Comparison of ENCODE assay signal across 8 cellular contexts in the genomic region with DNA sequence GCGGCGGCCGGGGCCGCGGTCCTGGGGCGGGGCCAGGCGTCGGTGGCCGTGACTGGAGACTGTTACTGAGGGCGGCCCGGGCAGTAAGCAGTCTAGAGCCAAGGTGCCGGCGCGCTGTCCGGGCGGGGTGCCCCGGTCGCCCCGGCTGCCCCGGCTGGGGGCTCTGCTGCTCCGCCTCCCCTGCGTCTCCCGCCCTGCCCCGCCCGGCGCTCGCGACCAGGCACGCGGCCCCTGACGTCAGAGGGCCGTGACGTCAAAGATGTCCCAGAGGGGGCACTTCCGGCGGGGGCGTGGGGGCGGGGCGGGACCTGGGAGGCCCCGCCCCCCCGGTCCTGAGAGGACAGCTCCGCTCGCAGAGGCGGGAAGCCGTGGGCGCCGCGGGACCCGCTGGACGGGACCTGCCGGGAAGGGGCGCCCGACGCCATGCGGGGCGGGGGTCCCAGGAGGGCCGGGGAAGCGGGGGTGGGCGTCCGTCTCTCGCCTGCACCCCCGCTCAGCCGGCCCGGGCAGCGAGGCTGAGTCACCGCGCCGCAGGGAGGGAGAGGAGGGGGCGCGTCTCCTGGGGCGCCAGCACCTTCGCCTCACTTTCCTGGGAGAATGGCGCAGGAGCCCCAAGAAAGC. TPM values are rescaled to one million over a fixed set of nuclear protein-coding genes. Genes with fewer than 3 reads are reported as not detected.
A peak's percentile ranks its signal among the peaks of the same experiment; 100 is the strongest.
DNase-seq lines count a peak whose midpoint lies in the region; ATAC-seq and TF ChIP-seq lines count a peak whose summit lies in the region.

No MANE protein-coding gene starts in this region.

- H3K9me3 ChIP-seq in iPS DF 6.9 (ENCODE audit: control insufficient read depth, insufficient read depth, low read length) (no peaks in the 10 kb centered on the region), skeletal muscle satellite cell (replicated peaks; ENCODE audit: low read length) (no peaks in the 10 kb centered on the region)

- TF ChIP-seq CTCF in astrocyte of the cerebellum (IDR thresholded peaks at IDR 0.05; ENCODE audit: low read depth, low read length, missing control alignments): no peak

- peaks cover 47% of the 10 kb centered on the region for H3K27me3 ChIP-seq in iPS DF 6.9 (ENCODE audit: control insufficient read depth, insufficient read depth, low read length)
- H3K27me3 ChIP-seq in skeletal muscle satellite cell (ENCODE audit: control insufficient read depth, insufficient read depth, low read length): peaks cover 3% of the 10 kb centered on the region

- H3K4me1 ChIP-seq in iPS DF 6.9 (ENCODE audit: control insufficient read depth, insufficient read depth, low read length): peaks cover 4% of the 10 kb centered on the region
- peaks cover 13% of the 10 kb centered on the region for H3K4me1 ChIP-seq in skeletal muscle satellite cell (ENCODE audit: control insufficient read depth, insufficient read depth, low read length)

- H3K36me3 ChIP-seq in iPS DF 6.9 (ENCODE audit: control insufficient read depth, insufficient read depth, low read length) (no peaks in the 10 kb centered on the region; the same call in 1 of the 2 replicates), skeletal muscle satellite cell (ENCODE audit: insufficient read depth, low read length) (no peaks in the 10 kb centered on the region)

- H3K27ac ChIP-seq in iPS DF 6.9 (ENCODE audit: low read length): no peak overlapping the region

- peak; percentile 13 for ATAC-seq in SK-N-SH treated with all-trans-retinoic acid at 6 μM for 48 hours

- peak overlapping the region; percentile 76 for H3K9ac ChIP-seq in skeletal muscle satellite cell (ENCODE audit: low read depth, low read length)

- DNase-seq in NCI-H82 (lab: John Stamatoyannopoulos, UW): peak; percentile 86
- no peak for DNase-seq in NCI-H82 treated with DMSO at 0.1 percent for 48 hours (lab: John Stamatoyannopoulos, UW; ENCODE audit: unreplicated experiment)
- peak; percentile 77 for DNase-seq in HK-2 (ENCODE audit: unreplicated experiment)
- DNase-seq in astrocyte of the cerebellum (ENCODE audit: low read depth): no peak
- DNase-seq in iPS DF 6.9 (ENCODE audit: low read depth, low spot score): no peak
- DNase-seq in DMS114 treated with DMSO at 0.1 percent for 48 hours (lab: John Stamatoyannopoulos, UW; ENCODE audit: unreplicated experiment): no peak

- WGBS in iPS DF 6.9 (ENCODE audit: insufficient coverage, insufficient read length): no CpG with 5 or more reads among the region's 72 CpGs

- in situ Hi-C loops in astrocyte of the cerebellum (cut with HindIII; ENCODE audit: low sequenced_read_pairs): no loop called here

- H3K4me3 ChIP-seq in astrocyte of the cerebellum (ENCODE audit: low read depth, low read length) (peak overlapping the region; percentile 38), iPS DF 6.9 (ENCODE audit: low read length) (peak overlapping the region; percentile 44), skeletal muscle satellite cell (ENCODE audit: low read length) (peak overlapping the region; percentile 96)

- H3K4me2 ChIP-seq in skeletal muscle satellite cell (ENCODE audit: low read length): peak overlapping the region; percentile 85

TF ChIP-seq in SK-N-SH treated with all-trans-retinoic acid at 6 μM for 48 hours, 23 proteins besides CTCF, POLR2A, EP300 and RAD21:
- TF ChIP-seq ISL1 (CRISPR knock-in tag; IDR thresholded peaks at IDR 0.05) (no peak), CSDC2 (CRISPR knock-in tag; IDR thresholded peaks at IDR 0.05) (no peak), ESRRG (CRISPR knock-in tag; IDR thresholded peaks at IDR 0.05) (no peak), OSR1 (CRISPR knock-in tag; IDR thresholded peaks at IDR 0.05) (no peak), SNAI2 (CRISPR knock-in tag; IDR thresholded peaks at IDR 0.05) (no peak), ZNF565 (CRISPR knock-in tag; conservative IDR thresholded peaks at IDR 0.05; ENCODE audit: low read depth) (no peak), RARB (CRISPR knock-in tag; IDR thresholded peaks at IDR 0.05) (no peak), TOX (CRISPR knock-in tag; IDR thresholded peaks at IDR 0.05; ENCODE audit: borderline replicate concordance) (no peak), ARNTL (CRISPR knock-in tag; IDR thresholded peaks at IDR 0.05; ENCODE audit: borderline replicate concordance, low read depth) (no peak), BACH2 (CRISPR knock-in tag; IDR thresholded peaks at IDR 0.05; ENCODE audit: borderline replicate concordance) (no peak), TCF4 (CRISPR knock-in tag; IDR thresholded peaks at IDR 0.05; ENCODE audit: borderline replicate concordance) (no peak), PPARA (CRISPR knock-in tag; IDR thresholded peaks at IDR 0.05; ENCODE audit: borderline replicate concordance) (no peak)
- TF ChIP-seq, protein P1, sequence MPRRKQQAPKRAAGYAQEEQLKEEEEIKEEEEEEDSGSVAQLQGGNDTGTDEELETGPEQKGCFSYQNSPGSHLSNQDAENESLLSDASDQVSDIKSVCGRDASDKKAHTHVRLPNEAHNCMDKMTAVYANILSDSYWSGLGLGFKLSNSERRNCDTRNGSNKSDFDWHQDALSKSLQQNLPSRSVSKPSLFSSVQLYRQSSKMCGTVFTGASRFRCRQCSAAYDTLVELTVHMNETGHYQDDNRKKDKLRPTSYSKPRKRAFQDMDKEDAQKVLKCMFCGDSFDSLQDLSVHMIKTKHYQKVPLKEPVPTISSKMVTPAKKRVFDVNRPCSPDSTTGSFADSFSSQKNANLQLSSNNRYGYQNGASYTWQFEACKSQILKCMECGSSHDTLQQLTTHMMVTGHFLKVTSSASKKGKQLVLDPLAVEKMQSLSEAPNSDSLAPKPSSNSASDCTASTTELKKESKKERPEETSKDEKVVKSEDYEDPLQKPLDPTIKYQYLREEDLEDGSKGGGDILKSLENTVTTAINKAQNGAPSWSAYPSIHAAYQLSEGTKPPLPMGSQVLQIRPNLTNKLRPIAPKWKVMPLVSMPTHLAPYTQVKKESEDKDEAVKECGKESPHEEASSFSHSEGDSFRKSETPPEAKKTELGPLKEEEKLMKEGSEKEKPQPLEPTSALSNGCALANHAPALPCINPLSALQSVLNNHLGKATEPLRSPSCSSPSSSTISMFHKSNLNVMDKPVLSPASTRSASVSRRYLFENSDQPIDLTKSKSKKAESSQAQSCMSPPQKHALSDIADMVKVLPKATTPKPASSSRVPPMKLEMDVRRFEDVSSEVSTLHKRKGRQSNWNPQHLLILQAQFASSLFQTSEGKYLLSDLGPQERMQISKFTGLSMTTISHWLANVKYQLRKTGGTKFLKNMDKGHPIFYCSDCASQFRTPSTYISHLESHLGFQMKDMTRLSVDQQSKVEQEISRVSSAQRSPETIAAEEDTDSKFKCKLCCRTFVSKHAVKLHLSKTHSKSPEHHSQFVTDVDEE (CRISPR knock-in tag; IDR thresholded peaks at IDR 0.05): no peak
- TF ChIP-seq, protein P2, sequence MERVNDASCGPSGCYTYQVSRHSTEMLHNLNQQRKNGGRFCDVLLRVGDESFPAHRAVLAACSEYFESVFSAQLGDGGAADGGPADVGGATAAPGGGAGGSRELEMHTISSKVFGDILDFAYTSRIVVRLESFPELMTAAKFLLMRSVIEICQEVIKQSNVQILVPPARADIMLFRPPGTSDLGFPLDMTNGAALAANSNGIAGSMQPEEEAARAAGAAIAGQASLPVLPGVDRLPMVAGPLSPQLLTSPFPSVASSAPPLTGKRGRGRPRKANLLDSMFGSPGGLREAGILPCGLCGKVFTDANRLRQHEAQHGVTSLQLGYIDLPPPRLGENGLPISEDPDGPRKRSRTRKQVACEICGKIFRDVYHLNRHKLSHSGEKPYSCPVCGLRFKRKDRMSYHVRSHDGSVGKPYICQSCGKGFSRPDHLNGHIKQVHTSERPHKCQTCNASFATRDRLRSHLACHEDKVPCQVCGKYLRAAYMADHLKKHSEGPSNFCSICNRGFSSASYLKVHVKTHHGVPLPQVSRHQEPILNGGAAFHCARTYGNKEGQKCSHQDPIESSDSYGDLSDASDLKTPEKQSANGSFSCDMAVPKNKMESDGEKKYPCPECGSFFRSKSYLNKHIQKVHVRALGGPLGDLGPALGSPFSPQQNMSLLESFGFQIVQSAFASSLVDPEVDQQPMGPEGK (CRISPR knock-in tag; IDR thresholded peaks at IDR 0.05; ENCODE audit: borderline replicate concordance): no peak
- TF ChIP-seq, protein P3, sequence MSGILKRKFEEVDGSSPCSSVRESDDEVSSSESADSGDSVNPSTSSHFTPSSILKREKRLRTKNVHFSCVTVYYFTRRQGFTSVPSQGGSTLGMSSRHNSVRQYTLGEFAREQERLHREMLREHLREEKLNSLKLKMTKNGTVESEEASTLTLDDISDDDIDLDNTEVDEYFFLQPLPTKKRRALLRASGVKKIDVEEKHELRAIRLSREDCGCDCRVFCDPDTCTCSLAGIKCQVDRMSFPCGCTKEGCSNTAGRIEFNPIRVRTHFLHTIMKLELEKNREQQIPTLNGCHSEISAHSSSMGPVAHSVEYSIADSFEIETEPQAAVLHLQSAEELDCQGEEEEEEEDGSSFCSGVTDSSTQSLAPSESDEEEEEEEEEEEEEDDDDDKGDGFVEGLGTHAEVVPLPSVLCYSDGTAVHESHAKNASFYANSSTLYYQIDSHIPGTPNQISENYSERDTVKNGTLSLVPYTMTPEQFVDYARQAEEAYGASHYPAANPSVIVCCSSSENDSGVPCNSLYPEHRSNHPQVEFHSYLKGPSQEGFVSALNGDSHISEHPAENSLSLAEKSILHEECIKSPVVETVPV (CRISPR knock-in tag; IDR thresholded peaks at IDR 0.05): no peak
- TF ChIP-seq, protein P4, sequence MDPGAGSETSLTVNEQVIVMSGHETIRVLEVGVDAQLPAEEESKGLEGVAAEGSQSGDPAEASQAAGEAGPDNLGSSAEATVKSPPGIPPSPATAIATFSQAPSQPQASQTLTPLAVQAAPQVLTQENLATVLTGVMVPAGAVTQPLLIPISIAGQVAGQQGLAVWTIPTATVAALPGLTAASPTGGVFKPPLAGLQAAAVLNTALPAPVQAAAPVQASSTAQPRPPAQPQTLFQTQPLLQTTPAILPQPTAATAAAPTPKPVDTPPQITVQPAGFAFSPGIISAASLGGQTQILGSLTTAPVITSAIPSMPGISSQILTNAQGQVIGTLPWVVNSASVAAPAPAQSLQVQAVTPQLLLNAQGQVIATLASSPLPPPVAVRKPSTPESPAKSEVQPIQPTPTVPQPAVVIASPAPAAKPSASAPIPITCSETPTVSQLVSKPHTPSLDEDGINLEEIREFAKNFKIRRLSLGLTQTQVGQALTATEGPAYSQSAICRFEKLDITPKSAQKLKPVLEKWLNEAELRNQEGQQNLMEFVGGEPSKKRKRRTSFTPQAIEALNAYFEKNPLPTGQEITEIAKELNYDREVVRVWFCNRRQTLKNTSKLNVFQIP (CRISPR knock-in tag; IDR thresholded peaks at IDR 0.05; ENCODE audit: borderline replicate concordance, low read depth): no peak

RNA-seq across cellular contexts. Expression of a gene that starts 4.5 kb away (rescaled TPM):
- 16.2 and 29.9 TPM in 2 replicates for total RNA-seq in skeletal muscle satellite cell (2012; rRNA removed)

RNA-seq across cellular contexts. Expression of a gene that starts 8.5 kb away (rescaled TPM):
- 57.8 and 60.9 TPM in 2 replicates for total RNA-seq in skeletal muscle satellite cell (2012; rRNA removed)

RNA-seq across cellular contexts. Expression of a gene that starts 20.4 kb away (rescaled TPM):
- 22.9 and 30.4 TPM in 2 replicates for total RNA-seq in skeletal muscle satellite cell (2012; rRNA removed)

RNA-seq across cellular contexts. Expression of a gene that starts 25.2 kb away (rescaled TPM):
- total RNA-seq in skeletal muscle satellite cell (2012; rRNA removed): 1.3 and 1.7 TPM in 2 replicates

Comparison
In these comparisons a context has a peak if more than half of its experiments do, and no peak if none do; other contexts are left out.
1. DNase-seq: peak in NCI-H82 (single experiment) and HK-2 (single experiment); none in NCI-H82 treated with DMSO at 0.1 percent for 48 hours (single experiment), astrocyte of the cerebellum (single experiment), iPS DF 6.9 (single experiment) and DMS114 treated with DMSO at 0.1 percent for 48 hours (single experiment).
2. H3K4me3 ChIP-seq: peak in every context shown above with its lines; median percentile 96 in skeletal muscle satellite cell; 44 in iPS DF 6.9; 38 in astrocyte of the cerebellum.